ENCODE assay signal across 8 cellular contexts in the genomic region with DNA sequence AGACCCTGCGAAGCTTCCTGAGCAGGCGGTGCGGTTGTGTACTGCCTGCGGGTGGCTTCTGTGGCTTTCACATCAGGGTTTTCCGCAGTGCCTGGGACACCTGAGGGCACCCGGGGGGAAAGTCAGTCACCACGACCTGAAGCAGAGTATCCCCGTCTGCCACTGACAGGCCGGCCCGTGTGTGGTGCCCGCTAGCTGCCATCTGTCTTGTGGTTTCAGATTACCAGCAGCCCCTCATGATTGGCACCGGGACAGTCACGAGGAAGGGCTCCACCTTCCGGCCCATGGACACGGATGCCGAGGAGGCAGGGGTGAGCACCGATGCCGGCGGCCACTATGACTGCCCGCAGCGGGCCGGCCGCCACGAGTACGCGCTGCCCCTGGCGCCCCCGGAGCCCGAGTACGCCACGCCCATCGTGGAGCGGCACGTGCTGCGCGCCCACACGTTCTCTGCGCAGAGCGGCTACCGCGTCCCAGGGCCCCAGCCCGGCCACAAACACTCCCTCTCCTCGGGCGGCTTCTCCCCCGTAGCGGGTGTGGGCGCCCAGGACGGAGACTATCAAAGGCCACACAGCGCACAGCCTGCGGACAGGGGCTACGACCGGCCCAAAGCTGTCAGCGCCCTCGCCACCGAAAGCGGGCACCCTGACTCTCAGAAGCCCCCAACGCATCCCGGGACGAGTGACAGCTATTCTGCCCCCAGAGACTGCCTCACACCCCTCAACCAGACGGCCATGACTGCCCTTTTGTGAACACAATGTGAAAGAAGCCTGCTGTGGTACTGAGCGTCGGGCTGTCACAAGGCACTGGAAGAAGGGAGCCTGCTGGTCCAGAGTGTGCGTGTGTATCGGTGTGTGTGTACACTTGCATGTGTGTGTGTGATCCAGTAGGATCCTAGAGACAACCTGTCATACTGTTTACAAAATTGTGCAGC. TPM values are rescaled to one million over a fixed set of nuclear protein-coding genes. Genes with fewer than 3 reads are reported as not detected.
DNase-seq lines count a peak whose midpoint lies in the region; ATAC-seq lines count a peak whose summit lies in the region.

No MANE protein-coding gene starts in this region.

- H3K4me1 Mint-ChIP-seq in T-cell = peaks cover 43 to 46% (median 44%) of the 10 kb centered on the region in 3 donors

- peaks cover 0 to 2% of the 10 kb centered on the region in 2 donors for H3K27me3 Mint-ChIP-seq in T-cell

- CTCF ChIA-PET in T-cell (lab: Charles Lee) = interaction anchor here (1.3 to 3.7 kb wide), 5 partner anchors 57 to 98 kb away, joined by 4 to 12 read pairs (median 11); no protein-coding TSS in a partner anchor

- DNase-seq in EL (peak; percentile 73), T-cell (peak in 31 of 34 experiments; percentile 11 to 49 (median 26)), astrocyte of the hippocampus (ENCODE audit: low read depth, low spot score) (peak; percentile 82), iPS-NIHi11 (ENCODE audit: low spot score) (peak; percentile 68), SW480 (ENCODE audit: low spot score) (no peak), NOMO-1 (lab: John Stamatoyannopoulos, UW; ENCODE audit: unreplicated experiment in 2 of 2) (no peak)
- peak; percentile 6 to 24 for DNase-seq in stimulated activated CD4-positive, alpha-beta T cell treated with anti-CD3 and anti-CD28 coated beads, Interleukin-15, amount 100 ng/mL, for 1 hour (ENCODE audit: low read depth in 1 of 2, low spot score in 1 of 2)

- no peaks in the 10 kb centered on the region for H3K9me3 Mint-ChIP-seq in T-cell

- POLR2A ChIA-PET in T-cell (lab: Charles Lee) = interaction anchor here (0.7 to 1.3 kb wide), 2 partner anchors 16 to 55 kb away, joined by 3 to 5 read pairs; a partner anchor contains a TSS

- H3K36me3 Mint-ChIP-seq in T-cell = no peaks in the 10 kb centered on the region

- H3K4me3 Mint-ChIP-seq in T-cell = peak overlapping the region; percentile 82 to 86 (median 83)

- H3K27ac Mint-ChIP-seq in T-cell = peak overlapping the region; percentile 93 to 96

- ATAC-seq in HG02763 (IDR thresholded peaks at IDR 0.05; ENCODE audit: unreplicated experiment) (peak; percentile 53), T-cell (replicated peaks in 1 of 4) (peak; percentile 50 to 54 (median 53))

RNA-seq across cellular contexts. Expression of a gene that starts 54.4 kb away (rescaled TPM):
- total RNA-seq in T-cell = 10 to 100 TPM; 20.8 to 30.2 (median 27.5) TPM

Comparison
In these comparisons a context has a peak if more than half of its experiments do, and no peak if none do; other contexts are left out.
1. DNase-seq: peak in EL (single experiment), T-cell (31 of 34), astrocyte of the hippocampus (single experiment), iPS-NIHi11 (single experiment) and stimulated activated CD4-positive, alpha-beta T cell treated with anti-CD3 and anti-CD28 coated beads, Interleukin-15, amount 100 ng/mL, for 1 hour (2 of 2); none in SW480 (single experiment) and NOMO-1 (0 of 2).